Comparison of ENCODE assay signal across 25 cellular contexts in the genomic region with DNA sequence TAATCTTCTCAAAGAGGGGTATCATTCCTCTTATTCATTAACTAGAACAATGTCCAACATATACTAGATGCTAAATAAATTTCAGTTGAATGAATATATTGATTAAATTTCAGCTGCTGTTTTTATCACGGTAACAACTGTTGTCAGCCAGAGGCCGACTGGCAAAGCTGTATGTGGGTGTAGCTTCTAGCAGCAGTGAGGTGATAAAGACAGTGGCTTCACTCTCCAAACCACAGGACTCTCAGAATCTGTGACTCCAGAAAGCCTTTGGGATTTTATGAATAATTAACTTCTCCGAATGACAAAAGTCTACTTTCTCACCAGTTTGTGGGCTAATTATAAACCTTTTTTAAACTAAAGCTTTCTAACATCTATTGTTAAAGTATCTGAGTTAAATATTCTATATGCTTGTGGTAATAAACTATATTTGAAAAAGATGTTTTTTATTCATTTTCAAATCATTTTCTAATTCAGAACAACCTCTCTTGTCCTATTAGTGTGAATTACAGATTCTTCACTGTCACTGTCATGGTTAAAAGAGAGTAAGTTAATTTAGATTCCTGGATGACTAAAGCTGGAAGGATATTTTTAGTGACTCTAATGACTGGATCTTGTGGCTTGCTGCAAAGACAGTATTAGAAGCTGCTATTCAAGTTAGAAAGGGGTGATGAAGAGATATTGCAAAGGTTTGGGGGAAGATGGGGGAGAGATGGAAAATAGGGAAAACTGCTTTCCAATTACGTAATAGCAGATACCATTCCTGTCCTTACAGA.
DNase-seq lines count a peak whose midpoint lies in the region; ATAC-seq, FAIRE-seq and TF ChIP-seq lines count a peak whose summit lies in the region.
"Had no signal": no experiment of that assay in that cellular context is flagged by ENCODE, and none has a peak within 500 bp of the region (broad histone marks: within the 10 kb centered on the region; RNA-seq: fewer than 3 reads in every experiment).

No MANE protein-coding gene starts in this region.

- ATAC-seq in SK-N-SH treated with all-trans-retinoic acid at 6 μM for 48 hours (no peak), GM12878 (no peak)
- ATAC-seq: naive thymus-derived CD4-positive, alpha-beta T cell; right cardiac atrium had no signal

- no peaks in the 10 kb centered on the region for H4K20me1 ChIP-seq in SK-N-SH (ENCODE audit: insufficient read depth)
- no peaks in the 10 kb centered on the region for H4K20me1 ChIP-seq in GM12878 (ENCODE audit: control insufficient read depth, insufficient read depth)

- no peak overlapping the region for H3K9ac ChIP-seq in SK-N-SH
- H3K9ac ChIP-seq in GM12878 (ENCODE audit: control insufficient read depth, insufficient read depth, low read length), result no peak overlapping the region

- no peaks in the 10 kb centered on the region for H3K27me3 Mint-ChIP-seq in CD4-positive, alpha-beta memory T cell
- H3K27me3 Mint-ChIP-seq: dendritic cell treated with granulocyte-macrophage colony-stimulating factor and Interleukin-4, amounts not matched to agents 40 ng/mL and 50 ng/mL, for 4 days; naive thymus-derived CD4-positive, alpha-beta T cell; stimulated activated naive CD8-positive, alpha-beta T cell treated with anti-CD3 and anti-CD28 coated beads, Interleukin-15, Interleukin-2, amounts not matched to agents 100 ng/mL and 50 ng/mL, for 24 hours had no signal

- H3K36me3 Mint-ChIP-seq in CD4-positive, alpha-beta memory T cell, result no peaks in the 10 kb centered on the region
- H3K36me3 Mint-ChIP-seq: naive thymus-derived CD4-positive, alpha-beta T cell had no signal

- TF ChIP-seq RAD21 in SK-N-SH (IDR thresholded peaks at IDR 0.05; ENCODE audit: low read length) (no peak), GM12878 (IDR thresholded peaks at IDR 0.05; ENCODE audit: insufficient read depth, low read depth, low read length) (no peak)

- no peak for DNase-seq in SK-N-SH
- no peak for DNase-seq in GM12878 (ENCODE audit: low read depth, low spot score)
- DNase-seq in GM19240 (ENCODE audit: insufficient read length, low spot score), result no peak
- DNase-seq in islet precursor cell, result no peak
- no peak for DNase-seq in CD4-positive, alpha-beta memory T cell
- DNase-seq in D341Med (ENCODE audit: low spot score), result no peak
- DNase-seq: 8988T; activated CD4-positive, alpha-beta T cell treated with anti-CD3 and anti-CD28 coated beads for 4 hours; activated naive CD4-positive, alpha-beta T cell; activated T-cell treated with anti-CD3 and anti-CD28 coated beads, Interleukin-2, amount 50 U/mL, for 48 hours; KG1; naive thymus-derived CD4-positive, alpha-beta T cell; NCI-H1694; NCI-H2171 treated with DMSO at 0.1 percent for 48 hours; NCI-H524 treated with DMSO at 0.1 percent for 48 hours; right cardiac atrium had no signal

- intact Hi-C loops in GM12878 (cut with micrococcal nuclease; ENCODE audit: unreplicated experiment), result no loop called here
- intact Hi-C loops in CD4-positive, alpha-beta memory T cell (cut with micrococcal nuclease), result no loop called here

- H3K27ac Mint-ChIP-seq in CD4-positive, alpha-beta memory T cell, result no peak overlapping the region
- H3K27ac Mint-ChIP-seq: dendritic cell treated with granulocyte-macrophage colony-stimulating factor and Interleukin-4, amounts not matched to agents 40 ng/mL and 50 ng/mL, for 4 days; naive thymus-derived CD4-positive, alpha-beta T cell; stimulated activated naive CD8-positive, alpha-beta T cell treated with anti-CD3 and anti-CD28 coated beads, Interleukin-15, Interleukin-2, amounts not matched to agents 100 ng/mL and 50 ng/mL, for 24 hours; T-helper 1 cell treated with Interleukin-12 subunit alpha and Interleukin-12 subunit beta and Interleukin-4 antibody, amounts not matched to agents 30 μg/mL and 1 μg/mL, for 36 hours had no signal

- peaks cover 0 to 7% (median 2%) of the 10 kb centered on the region in 8 donors for H3K9me3 Mint-ChIP-seq in CD4-positive, alpha-beta memory T cell
- H3K9me3 Mint-ChIP-seq: T-helper 1 cell treated with Interleukin-12 subunit alpha and Interleukin-12 subunit beta and Interleukin-4 antibody, amounts not matched to agents 30 μg/mL and 1 μg/mL, for 36 hours had no signal

- TF ChIP-seq POLR2A in GM12878 (IDR thresholded peaks at IDR 0.05; ENCODE audit: low read depth, low read length), result no peak

- H3K79me2 ChIP-seq in SK-N-SH (ENCODE audit: insufficient read depth) (no peaks in the 10 kb centered on the region), GM12878 (ENCODE audit: control insufficient read depth, insufficient read depth, low read length) (no peaks in the 10 kb centered on the region)

- POLR2A ChIA-PET in SK-N-SH (lab: Yijun Ruan, JAX) (no interaction called here), GM12878 (lab: Charles Lee) (no interaction called here)
- POLR2A ChIA-PET in CD4-positive, alpha-beta memory T cell (lab: Charles Lee; ENCODE audit: partially characterized antibody), result no interaction called here

- CTCF ChIA-PET in SK-N-SH (lab: Yijun Ruan, JAX), result interaction anchor here (1.4 kb wide), 1 partner anchor 12 kb away, joined by 5 read pairs; no protein-coding TSS in a partner anchor
- CTCF ChIA-PET in GM12878 (lab: Yijun Ruan, JAX), result interaction anchor here (0.6 kb wide), 1 partner anchor 869 kb away, joined by 3 read pairs; no protein-coding TSS in a partner anchor
- CTCF ChIA-PET in CD4-positive, alpha-beta memory T cell (lab: Charles Lee; ENCODE audit: partially characterized antibody), result no interaction called here

- H3K4me1 Mint-ChIP-seq in CD4-positive, alpha-beta memory T cell, result no peaks in the 10 kb centered on the region
- H3K4me1 Mint-ChIP-seq: naive thymus-derived CD4-positive, alpha-beta T cell had no signal

- no peaks in the 10 kb centered on the region for H3F3A ChIP-seq in SK-N-SH (replicated peaks; ENCODE audit: insufficient read depth)

- H3K27me3 ChIP-seq in SK-N-SH (ENCODE audit: insufficient read depth) (no peaks in the 10 kb centered on the region), GM12878 (replicated peaks in 1 of 2; ENCODE audit: control insufficient read depth in 2 of 2, insufficient read depth in 2 of 2, low read length in 1 of 2) (no peaks in the 10 kb centered on the region)
- H3K27me3 ChIP-seq in CD4-positive, alpha-beta memory T cell (ENCODE audit: insufficient read depth, low read length), result no peaks in the 10 kb centered on the region
- H3K27me3 ChIP-seq: cardiac muscle cell, SJSA1, tibial nerve had no signal

- FAIRE-seq in GM12878 (lab: Jason Lieb, UNC), result no peak
- FAIRE-seq: H54 had no signal

- no TSS peak for BruUV-seq in GM12878 (replicated peaks; lab: Mats Ljungman, UMichigan)

- no peak overlapping the region for H3K4me3 Mint-ChIP-seq in CD4-positive, alpha-beta memory T cell
- H3K4me3 Mint-ChIP-seq: dendritic cell treated with granulocyte-macrophage colony-stimulating factor and Interleukin-4, amounts not matched to agents 40 ng/mL and 50 ng/mL, for 4 days; naive thymus-derived CD4-positive, alpha-beta T cell; stimulated activated naive CD8-positive, alpha-beta T cell treated with anti-CD3 and anti-CD28 coated beads, Interleukin-15, Interleukin-2, amounts not matched to agents 100 ng/mL and 50 ng/mL, for 24 hours; T-helper 1 cell treated with Interleukin-12 subunit alpha and Interleukin-12 subunit beta and Interleukin-4 antibody, amounts not matched to agents 30 μg/mL and 1 μg/mL, for 36 hours had no signal

- H3K36me3 ChIP-seq in SK-N-SH (replicated peaks in 1 of 2; ENCODE audit: control insufficient read depth in 1 of 2, insufficient read depth in 2 of 2, low read length in 1 of 2) (no peaks in the 10 kb centered on the region), GM12878 (ENCODE audit: control insufficient read depth in 2 of 2, insufficient read depth in 2 of 2, low read length in 1 of 2) (no peaks in the 10 kb centered on the region), mesodermal cell (ENCODE audit: control insufficient read depth, insufficient read depth, low read length) (no peaks in the 10 kb centered on the region)
- H3K36me3 ChIP-seq in CD4-positive, alpha-beta memory T cell (ENCODE audit: insufficient read depth, low read length), result no peaks in the 10 kb centered on the region
- H3K36me3 ChIP-seq: cardiac muscle cell, SJSA1, tibial nerve had no signal

- TF ChIP-seq EP300 in SK-N-SH (IDR thresholded peaks at IDR 0.05; ENCODE audit: borderline replicate concordance in 1 of 2, low read depth in 1 of 2, low read length in 1 of 2) (no peak), GM12878 (IDR thresholded peaks at IDR 0.05; ENCODE audit: borderline replicate concordance in 1 of 2, control insufficient read depth in 1 of 2, low read depth in 2 of 2, low read length in 2 of 2) (no peak)

- H3K4me2 ChIP-seq in SK-N-SH, result no peak overlapping the region
- H3K4me2 ChIP-seq in GM12878 (ENCODE audit: control insufficient read depth, insufficient read depth), result no peak overlapping the region

- SMC1A ChIA-PET in GM12878 (lab: Charles Lee; ENCODE audit: uncharacterized antibody, unreplicated experiment), result interaction anchor here (1.0 kb wide), 1 partner anchor 10 kb away, joined by 3 read pairs; no protein-coding TSS in a partner anchor

- H2AFZ ChIP-seq in SK-N-SH (ENCODE audit: low read depth), result no peak overlapping the region
- H2AFZ ChIP-seq in GM12878 (ENCODE audit: control insufficient read depth, low read depth, low read length), result no peak overlapping the region

- H3K4me3 ChIP-seq in SK-N-SH (ENCODE audit: low read depth in 2 of 2, low read length in 1 of 2) (no peak overlapping the region), GM12878 (no peak overlapping the region), mesodermal cell (ENCODE audit: extremely low read depth, insufficient read depth, low read length, poor library complexity, severe bottlenecking) (no peak overlapping the region)
- H3K4me3 ChIP-seq in CD4-positive, alpha-beta memory T cell (ENCODE audit: low read length in 2 of 2), result no peak overlapping the region
- H3K4me3 ChIP-seq: cardiac muscle cell, SJSA1, tibial nerve had no signal

- in situ Hi-C loops in GM12878 (cut with MboI), result no loop called here

- RAD21 ChIA-PET in GM12878 (lab: Charles Lee; ENCODE audit: unreplicated experiment), result interaction anchor here (0.6 kb wide), 1 partner anchor 14 kb away, joined by 3 read pairs; no protein-coding TSS in a partner anchor

- TF ChIP-seq CTCF in SK-N-SH (IDR thresholded peaks at IDR 0.05), result no peak
- TF ChIP-seq CTCF in GM12878 (IDR thresholded peaks at IDR 0.05 in 2 of 3, conservative IDR thresholded peaks at IDR 0.05 in 1 of 3; ENCODE audit: control insufficient read depth in 2 of 3, extremely low read depth in 1 of 3, insufficient read depth in 1 of 3, low read depth in 3 of 3, low read length in 3 of 3), result no peak

- H3K4me1 ChIP-seq in SK-N-SH (ENCODE audit: control insufficient read depth in 1 of 2, insufficient read depth in 2 of 2, low read depth in 1 of 2, low read length in 1 of 2) (peaks cover 0 to 2% of the 10 kb centered on the region in 2 experiments; a peak in 2 of 4 replicates), GM12878 (ENCODE audit: control insufficient read depth, insufficient read depth, low read length) (no peaks in the 10 kb centered on the region), mesodermal cell (ENCODE audit: control insufficient read depth, insufficient read depth, low read length, poor library complexity, severe bottlenecking) (peaks cover 15% of the 10 kb centered on the region)
- H3K4me1 ChIP-seq in CD4-positive, alpha-beta memory T cell (ENCODE audit: insufficient read depth, low read length), result no peaks in the 10 kb centered on the region
- H3K4me1 ChIP-seq: SJSA1, tibial nerve had no signal

- H3K9me3 ChIP-seq in SK-N-SH, result no peaks in the 10 kb centered on the region
- no peaks in the 10 kb centered on the region for H3K9me3 ChIP-seq in GM12878 (replicated peaks; ENCODE audit: control insufficient read depth, insufficient read depth, low read length)
- H3K9me3 ChIP-seq in mesodermal cell (ENCODE audit: control insufficient read depth, low read length), result no peaks in the 10 kb centered on the region
- H3K9me3 ChIP-seq in CD4-positive, alpha-beta memory T cell (ENCODE audit: control insufficient read depth in 1 of 2, low read length in 2 of 2), result no peaks in the 10 kb centered on the region
- H3K9me3 ChIP-seq: SJSA1, tibial nerve had no signal

- no peaks in the 10 kb centered on the region for H3K9me2 ChIP-seq in SK-N-SH

- 32% methylated on average over 4 of the region's 4 CpGs for WGBS in SK-N-SH (ENCODE audit: low lambda C conversion rate)
- WGBS in GM12878 (ENCODE audit: insufficient coverage, insufficient replicate concordance, low lambda C conversion rate, missing lambda C conversion rate), result 9% methylated on average over 4 of the region's 4 CpGs
- WGBS in mesodermal cell (ENCODE audit: insufficient coverage in 2 of 2), 2 experiments, result no CpG with 5 or more reads among the region's 4 CpGs

- H3K27ac ChIP-seq in SK-N-SH (ENCODE audit: low read depth in 2 of 2, low read length in 1 of 2), result no peak overlapping the region
- no peak overlapping the region for H3K27ac ChIP-seq in GM12878 (ENCODE audit: control insufficient read depth, insufficient read depth)
- peak overlapping the region; percentile 80 for H3K27ac ChIP-seq in mesodermal cell (ENCODE audit: low read depth, low read length, severe bottlenecking)
- no peak overlapping the region for H3K27ac ChIP-seq in CD4-positive, alpha-beta memory T cell (ENCODE audit: low read depth, low read length)
- H3K27ac ChIP-seq: cardiac muscle cell, SJSA1, tibial nerve had no signal
